Comparison of ENCODE assay signal across 6 cellular contexts in the genomic region with DNA sequence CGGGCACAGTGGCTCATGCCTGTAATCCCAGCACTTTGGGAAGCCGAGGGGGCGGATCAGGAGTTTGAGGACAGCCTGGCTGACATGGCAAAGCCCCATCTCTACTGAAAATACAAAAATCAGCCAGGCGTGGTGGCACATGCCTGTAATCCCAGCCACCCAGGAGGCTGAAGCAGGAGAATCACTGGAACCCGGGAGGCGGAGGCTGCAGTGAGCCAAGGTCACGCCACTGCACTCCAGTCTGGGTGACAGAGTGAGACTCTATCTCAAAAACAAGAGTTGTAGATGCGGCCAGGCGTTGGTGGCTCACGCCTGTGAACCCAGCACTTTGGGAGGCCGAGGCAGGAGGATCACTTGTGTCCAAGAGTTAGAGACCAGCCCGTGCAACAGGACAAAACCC. TPM values are rescaled to one million over a fixed set of nuclear protein-coding genes. Genes with fewer than 3 reads are reported as not detected.
DNase-seq lines count a peak whose midpoint lies in the region; ATAC-seq, FAIRE-seq and TF ChIP-seq lines count a peak whose summit lies in the region.
"Not testable (repeated sequence)": the region's sequence is repeated elsewhere in the genome, so short reads cannot be mapped to it uniquely, and the experiment has no call there.

No MANE protein-coding gene starts in this region.

- H4K20me1 ChIP-seq in K562 (replicated peaks; ENCODE audit: control insufficient read depth, insufficient read depth, low read length), result not testable (repeated sequence)

- intact Hi-C loops in CD8-positive, alpha-beta T cell (cut with DNase I, micrococcal nuclease), result not testable (repeated sequence)
- intact Hi-C loops in K562 (cut with micrococcal nuclease), result loop anchor here (5.0 kb wide), 1 partner anchor 73 kb away; no protein-coding TSS in a partner anchor

- H3K9ac ChIP-seq in K562 (ENCODE audit: insufficient read depth in 1 of 2, low read depth in 2 of 2, low read length in 2 of 2), result not testable (repeated sequence)

- peak overlapping the region; percentile 64 for H3K4me3 Mint-ChIP-seq in CD8-positive, alpha-beta T cell
- H3K4me3 Mint-ChIP-seq in activated CD8-positive, alpha-beta memory T cell treated with anti-CD3 and anti-CD28 coated beads, Interleukin-2, amount 10 ng/mL, durations not matched to agents 7 days and 5 days, result peak overlapping the region; percentile 55
- peak overlapping the region; percentile 24 for H3K4me3 Mint-ChIP-seq in memory B cell
- H3K4me3 Mint-ChIP-seq in stimulated activated effector memory CD8-positive, alpha-beta T cell treated with anti-CD3 and anti-CD28 coated beads, Interleukin-12 subunit alpha, Interleukin-12 subunit beta, amount 100 ng/mL, for 72 hours, result peak overlapping the region; percentile 97

- not testable (repeated sequence) for ATAC-seq in CD8-positive, alpha-beta T cell; activated CD8-positive, alpha-beta memory T cell treated with anti-CD3 and anti-CD28 coated beads, Interleukin-2, amount 10 ng/mL, durations not matched to agents 7 days and 5 days; K562; memory B cell (ENCODE audit: low read depth); stimulated activated effector memory CD8-positive, alpha-beta T cell treated with anti-CD3 and anti-CD28 coated beads, Interleukin-12 subunit alpha, Interleukin-12 subunit beta, amount 100 ng/mL, for 72 hours

- not testable (repeated sequence) for H3K27ac ChIP-seq in CD8-positive, alpha-beta T cell (ENCODE audit: low read depth, low read length); K562 (ENCODE audit: extremely low read depth, low read depth, low read length)
- peak overlapping the region; percentile 97 for H3K27ac ChIP-seq in RWPE1

- in situ Hi-C loops in K562 (cut with MboI), result not testable (repeated sequence)

- POLR2A ChIA-PET in CD8-positive, alpha-beta T cell (lab: Charles Lee), result interaction anchor here (2.1 to 4.0 kb wide), 3 partner anchors 11 to 36 kb away, joined by 6 to 110 read pairs (median 72); partner anchors contain the start of genes CCDC142, INO80B, PCGF1 and TTC31
- POLR2A ChIA-PET in RWPE1 (lab: Yijun Ruan, JAX; ENCODE audit: low non-redundant PET) (interaction anchor here (0.9 kb wide), 1 partner anchor 12 kb away, joined by 3 read pairs; the partner anchor contains the start of gene WBP1), K562 (lab: Yijun Ruan, JAX) (interaction anchor here (0.6 to 4.0 kb wide), 5 partner anchors 9 to 46 kb away, joined by 3 to 28 read pairs (median 3); partner anchors contain the start of genes CCDC142 and TTC31)

- 94% methylated on average over 9 of the region's 12 CpGs for WGBS in K562 (ENCODE audit: insufficient coverage, low coverage, missing lambda C conversion rate)

- not testable (repeated sequence) for H3K9me3 Mint-ChIP-seq in CD8-positive, alpha-beta T cell; activated CD8-positive, alpha-beta memory T cell treated with anti-CD3 and anti-CD28 coated beads, Interleukin-2, amount 10 ng/mL, durations not matched to agents 7 days and 5 days (ENCODE audit: low read depth); memory B cell; stimulated activated effector memory CD8-positive, alpha-beta T cell treated with anti-CD3 and anti-CD28 coated beads, Interleukin-12 subunit alpha, Interleukin-12 subunit beta, amount 100 ng/mL, for 72 hours

- H3K27me3 ChIP-seq in CD8-positive, alpha-beta T cell (ENCODE audit: insufficient read depth, low read length); K562 (ENCODE audit: control insufficient read depth in 2 of 2, insufficient read depth in 2 of 2, low read length in 2 of 2): not testable (repeated sequence)

- H3K4me1 Mint-ChIP-seq in CD8-positive, alpha-beta T cell (ENCODE audit: low read depth), result peaks cover 27% of the 10 kb centered on the region
- H3K4me1 Mint-ChIP-seq in activated CD8-positive, alpha-beta memory T cell treated with anti-CD3 and anti-CD28 coated beads, Interleukin-2, amount 10 ng/mL, durations not matched to agents 7 days and 5 days, result peaks cover 34% of the 10 kb centered on the region
- peaks cover 13% of the 10 kb centered on the region for H3K4me1 Mint-ChIP-seq in memory B cell
- peaks cover 27% of the 10 kb centered on the region for H3K4me1 Mint-ChIP-seq in stimulated activated effector memory CD8-positive, alpha-beta T cell treated with anti-CD3 and anti-CD28 coated beads, Interleukin-12 subunit alpha, Interleukin-12 subunit beta, amount 100 ng/mL, for 72 hours

- BruUV-seq in K562 (replicated peaks; lab: Mats Ljungman, UMichigan), result not testable (repeated sequence)

- peaks cover 29% of the 10 kb centered on the region for H3K36me3 Mint-ChIP-seq in CD8-positive, alpha-beta T cell
- H3K36me3 Mint-ChIP-seq in activated CD8-positive, alpha-beta memory T cell treated with anti-CD3 and anti-CD28 coated beads, Interleukin-2, amount 10 ng/mL, durations not matched to agents 7 days and 5 days, result peaks cover 28% of the 10 kb centered on the region
- H3K36me3 Mint-ChIP-seq in memory B cell, result not testable (repeated sequence)
- H3K36me3 Mint-ChIP-seq in stimulated activated effector memory CD8-positive, alpha-beta T cell treated with anti-CD3 and anti-CD28 coated beads, Interleukin-12 subunit alpha, Interleukin-12 subunit beta, amount 100 ng/mL, for 72 hours, result peaks cover 56% of the 10 kb centered on the region

- TF ChIP-seq EP300 in K562 (IDR thresholded peaks at IDR 0.05; ENCODE audit: low read length), result not testable (repeated sequence)

- not testable (repeated sequence) for DNase-seq in CD8-positive, alpha-beta T cell; RWPE1 (ENCODE audit: low spot score); activated CD8-positive, alpha-beta memory T cell treated with anti-CD3 and anti-CD28 coated beads, Interleukin-2, amount 10 ng/mL, durations not matched to agents 7 days and 5 days; K562 (ENCODE audit: extremely low read depth in 1 of 4, low spot score in 3 of 4); memory B cell (ENCODE audit: low spot score in 2 of 2); stimulated activated effector memory CD8-positive, alpha-beta T cell treated with anti-CD3 and anti-CD28 coated beads, Interleukin-12 subunit alpha, Interleukin-12 subunit beta, amount 100 ng/mL, for 72 hours (ENCODE audit: low spot score in 2 of 2)

- H3K4me3 ChIP-seq in CD8-positive, alpha-beta T cell (ENCODE audit: low read depth, low read length); K562: not testable (repeated sequence)

- not testable (repeated sequence) for FAIRE-seq in K562 (lab: Jason Lieb, UNC)

- peaks cover 26% of the 10 kb centered on the region for H3K4me1 ChIP-seq in CD8-positive, alpha-beta T cell (ENCODE audit: insufficient read depth, low read length)
- H3K4me1 ChIP-seq in K562 (replicated peaks in 1 of 2; ENCODE audit: control insufficient read depth in 2 of 2, insufficient read depth in 2 of 2, low read length in 2 of 2), result peaks cover 14 to 20% of the 10 kb centered on the region in 2 experiments; a peak in 3 of 5 replicates

- H3K27ac Mint-ChIP-seq in CD8-positive, alpha-beta T cell, result peak overlapping the region; percentile 77
- peak overlapping the region; percentile 74 for H3K27ac Mint-ChIP-seq in activated CD8-positive, alpha-beta memory T cell treated with anti-CD3 and anti-CD28 coated beads, Interleukin-2, amount 10 ng/mL, durations not matched to agents 7 days and 5 days
- H3K27ac Mint-ChIP-seq in memory B cell, result peak overlapping the region; percentile 1
- peak overlapping the region; percentile 83 for H3K27ac Mint-ChIP-seq in stimulated activated effector memory CD8-positive, alpha-beta T cell treated with anti-CD3 and anti-CD28 coated beads, Interleukin-12 subunit alpha, Interleukin-12 subunit beta, amount 100 ng/mL, for 72 hours

- H3K9me1 ChIP-seq in K562 (ENCODE audit: control insufficient read depth, insufficient read depth, low read length), result not testable (repeated sequence)

- peaks cover 13% of the 10 kb centered on the region for H3K36me3 ChIP-seq in CD8-positive, alpha-beta T cell (ENCODE audit: insufficient read depth, low read length)
- peaks cover 16% of the 10 kb centered on the region; the same call in 2 of the 3 replicates for H3K36me3 ChIP-seq in K562 (ENCODE audit: control insufficient read depth, insufficient read depth, low read length)

- H3K79me2 ChIP-seq in K562 (ENCODE audit: control insufficient read depth, insufficient read depth, low read length), result peaks cover 13% of the 10 kb centered on the region; the same call in 2 of the 3 replicates

- CTCF ChIA-PET in CD8-positive, alpha-beta T cell (lab: Charles Lee); K562 (lab: Yijun Ruan, JAX; ENCODE audit: low intra/inter-chr PET ratio): not testable (repeated sequence)
- CTCF ChIA-PET in RWPE1 (lab: Yijun Ruan, JAX), result interaction anchor here (0.5 to 0.7 kb wide), 3 partner anchors 8 to 29 kb away, joined by 3 to 5 read pairs (median 3); no protein-coding TSS in a partner anchor
- CTCF ChIA-PET in activated CD8-positive, alpha-beta memory T cell treated with anti-CD3 and anti-CD28 coated beads, Interleukin-2, amount 10 ng/mL, durations not matched to agents 7 days and 5 days (lab: Charles Lee), result interaction anchor here (0.8 to 5.5 kb wide), 3 partner anchors 12 to 15 kb away, joined by 3 to 58 read pairs (median 10); partner anchors contain the start of genes CCDC142, INO80B, TTC31 and WBP1

- not testable (repeated sequence) for TF ChIP-seq RAD21 in K562 (CRISPR knock-in tag; conservative IDR thresholded peaks at IDR 0.05 in 1 of 2, IDR thresholded peaks at IDR 0.05 in 1 of 2)

- not testable (repeated sequence) for H3K27me3 Mint-ChIP-seq in CD8-positive, alpha-beta T cell (ENCODE audit: low read depth); activated CD8-positive, alpha-beta memory T cell treated with anti-CD3 and anti-CD28 coated beads, Interleukin-2, amount 10 ng/mL, durations not matched to agents 7 days and 5 days; memory B cell

- TF ChIP-seq POLR2A in K562 (conservative IDR thresholded peaks at IDR 0.05), result 0 out of 2 replicates have a peak, but pooled peaks have one; percentile 27

- TF ChIP-seq CTCF in CD8-positive, alpha-beta T cell (IDR thresholded peaks at IDR 0.05); RWPE1 (conservative IDR thresholded peaks at IDR 0.05; ENCODE audit: low read depth); K562 (IDR thresholded peaks at IDR 0.05 in 2 of 3, conservative IDR thresholded peaks at IDR 0.05 in 1 of 3; ENCODE audit: insufficient read depth in 2 of 3, low read depth in 1 of 3, low read length in 3 of 3): not testable (repeated sequence)

- H3K9me3 ChIP-seq in CD8-positive, alpha-beta T cell (ENCODE audit: low read length); K562 (replicated peaks; ENCODE audit: control insufficient read depth, insufficient read depth, low read depth, low read length): not testable (repeated sequence)

- not testable (repeated sequence) for H3K4me2 ChIP-seq in K562 (ENCODE audit: insufficient read depth, low read length)

- not testable (repeated sequence) for H2AFZ ChIP-seq in K562 (ENCODE audit: low read depth, low read length)

RNA-seq across cellular contexts. Expression of gene MRPL53, which starts 1.7 kb away (rescaled TPM):
- 10 to 100 TPM; 48.6 to 59.0 TPM for total RNA-seq in CD8-positive, alpha-beta T cell
- total RNA-seq in activated CD8-positive, alpha-beta memory T cell treated with anti-CD3 and anti-CD28 coated beads, Interleukin-2, amount 10 ng/mL, durations not matched to agents 7 days and 5 days, result 100 to 1,000 TPM in 1 of 2 experiments, 10 to 100 TPM in 1; 93.9 to 111 TPM
- total RNA-seq in K562 (2011; cell fraction: chromatin; rRNA removed; ENCODE audit: low replicate concordance), result 18.9 and 39.7 TPM in 2 replicates
- total RNA-seq in K562 (2011; cell fraction: nucleolus; rRNA removed), result 42.7 and 46.7 TPM in 2 replicates
- 23.2 and 28.7 TPM in 2 replicates for total RNA-seq in K562 (2011; cell fraction: nucleoplasm; rRNA removed)
- total RNA-seq in K562 (2014; rRNA removed) (60.8 and 68.2 TPM in 2 replicates), K562 (2014; rRNA removed; fragmentation: Illumina TruSeq; extraction: Trizol) (14.5 and 18.2 TPM in 2 replicates), K562 (2015; rRNA removed; fragmentation: Illumina TruSeq; extraction: Trizol) (45.7 and 46.4 TPM in 2 replicates), K562 (2021) (80.8 and 87.9 TPM in 2 replicates)
- polyA plus RNA-seq in K562 (2011; rRNA removed) (15.1 and 20.0 TPM in 2 replicates), K562 (2014; fragmentation: Illumina TruSeq; extraction: Trizol) (11.5 and 37.5 TPM in 2 replicates), K562 (2014; fragmentation: Nextera tagmentation; extraction: Ambion mirVana) (10 to 100 TPM; 24.3 to 41.1 TPM), K562 (2014; rRNA removed) (53.9 and 84.3 TPM in 2 replicates)
- 23.7 and 82.7 TPM in 2 replicates for polyA plus RNA-seq in K562 (2011; cell fraction: cytosol; rRNA removed)
- 16.1 and 33.6 TPM in 2 replicates for polyA plus RNA-seq in K562 (2011; cell fraction: nucleus; rRNA removed)
- polyA plus RNA-seq in K562 (2012), result 72.4 and 72.9 TPM in 2 replicates
- polyA minus RNA-seq in K562 (2011; rRNA and poly(A)+ RNA removed), result 4.9 and 8.8 TPM in 2 replicates
- polyA minus RNA-seq in K562 (2011; cell fraction: cytosol; rRNA and poly(A)+ RNA removed), result 18.4 and 20.1 TPM in 2 replicates
- polyA minus RNA-seq in K562 (2011; cell fraction: nucleus; rRNA and poly(A)+ RNA removed), result 10.9 and 12.3 TPM in 2 replicates

RNA-seq across cellular contexts. Expression of gene MOGS, which starts 5.6 kb away (rescaled TPM):
- 10 to 100 TPM; 43.7 to 46.7 TPM for total RNA-seq in CD8-positive, alpha-beta T cell
- total RNA-seq in activated CD8-positive, alpha-beta memory T cell treated with anti-CD3 and anti-CD28 coated beads, Interleukin-2, amount 10 ng/mL, durations not matched to agents 7 days and 5 days, result 10 to 100 TPM; 60.4 to 78.2 TPM
- total RNA-seq in K562 (2011; cell fraction: chromatin; rRNA removed; ENCODE audit: low replicate concordance), result 113 and 233 TPM in 2 replicates
- total RNA-seq in K562 (2011; cell fraction: nucleolus; rRNA removed), result 186 and 214 TPM in 2 replicates
- total RNA-seq in K562 (2011; cell fraction: nucleoplasm; rRNA removed), result 140 and 145 TPM in 2 replicates
- total RNA-seq in K562 (2014; rRNA removed) (44.5 and 51.0 TPM in 2 replicates), K562 (2014; rRNA removed; fragmentation: Illumina TruSeq; extraction: Trizol) (22.2 and 29.4 TPM in 2 replicates), K562 (2015; rRNA removed; fragmentation: Illumina TruSeq; extraction: Trizol) (35.3 TPM in 2 replicates), K562 (2021) (61.2 and 62.3 TPM in 2 replicates)
- polyA plus RNA-seq in K562 (2011; rRNA removed) (34.2 and 46.0 TPM in 2 replicates), K562 (2014; fragmentation: Illumina TruSeq; extraction: Trizol) (47.1 and 49.4 TPM in 2 replicates), K562 (2014; fragmentation: Nextera tagmentation; extraction: Ambion mirVana) (1 to 10 TPM; 1.6 to 3.5 TPM), K562 (2014; rRNA removed) (49.3 and 52.5 TPM in 2 replicates)
- polyA plus RNA-seq in K562 (2011; cell fraction: cytosol; rRNA removed), result 30.1 and 59.5 TPM in 2 replicates
- 204 and 279 TPM in 2 replicates for polyA plus RNA-seq in K562 (2011; cell fraction: nucleus; rRNA removed)
- 55.5 and 58.2 TPM in 2 replicates for polyA plus RNA-seq in K562 (2012)
- polyA minus RNA-seq in K562 (2011; rRNA and poly(A)+ RNA removed), result 25.0 and 27.6 TPM in 2 replicates
- polyA minus RNA-seq in K562 (2011; cell fraction: cytosol; rRNA and poly(A)+ RNA removed), result 31.5 and 32.4 TPM in 2 replicates
- 21.4 and 22.1 TPM in 2 replicates for polyA minus RNA-seq in K562 (2011; cell fraction: nucleus; rRNA and poly(A)+ RNA removed)

RNA-seq across cellular contexts. Expression of gene CCDC142, which starts 12.1 kb away (rescaled TPM):
- 10 to 100 TPM; 12.6 to 13.6 TPM for total RNA-seq in CD8-positive, alpha-beta T cell
- total RNA-seq in activated CD8-positive, alpha-beta memory T cell treated with anti-CD3 and anti-CD28 coated beads, Interleukin-2, amount 10 ng/mL, durations not matched to agents 7 days and 5 days, result 10 to 100 TPM; 26.5 to 29.5 TPM
- total RNA-seq in K562 (2011; cell fraction: chromatin; rRNA removed; ENCODE audit: low replicate concordance), result 68.2 and 153 TPM in 2 replicates
- 104 and 108 TPM in 2 replicates for total RNA-seq in K562 (2011; cell fraction: nucleolus; rRNA removed)
- 54.5 and 66.8 TPM in 2 replicates for total RNA-seq in K562 (2011; cell fraction: nucleoplasm; rRNA removed)
- 11.1 and 12.9 TPM in 2 replicates for total RNA-seq in K562 (2014; rRNA removed)
- total RNA-seq in K562 (2014; rRNA removed; fragmentation: Illumina TruSeq; extraction: Trizol), result 5.9 and 7.2 TPM in 2 replicates
- 9.8 and 11.7 TPM in 2 replicates for total RNA-seq in K562 (2015; rRNA removed; fragmentation: Illumina TruSeq; extraction: Trizol)
- 9.3 and 11.1 TPM in 2 replicates for total RNA-seq in K562 (2021)
- 3.4 and 3.7 TPM in 2 replicates for polyA plus RNA-seq in K562 (2011; rRNA removed)
- 2.5 and 6.4 TPM in 2 replicates for polyA plus RNA-seq in K562 (2011; cell fraction: cytosol; rRNA removed)
- polyA plus RNA-seq in K562 (2011; cell fraction: nucleus; rRNA removed), result 11.2 and 25.3 TPM in 2 replicates
- polyA plus RNA-seq in K562 (2012), result 5.2 and 9.2 TPM in 2 replicates
- polyA plus RNA-seq in K562 (2014; fragmentation: Illumina TruSeq; extraction: Trizol), result 6.5 and 8.3 TPM in 2 replicates
- polyA plus RNA-seq in K562 (2014; fragmentation: Nextera tagmentation; extraction: Ambion mirVana), result under 1 TPM; 0.55 to 0.58 TPM
- polyA plus RNA-seq in K562 (2014; rRNA removed), result 7.8 and 12.7 TPM in 2 replicates
- 8.7 and 15.4 TPM in 2 replicates for polyA minus RNA-seq in K562 (2011; rRNA and poly(A)+ RNA removed)
- 3.1 and 4.0 TPM in 2 replicates for polyA minus RNA-seq in K562 (2011; cell fraction: cytosol; rRNA and poly(A)+ RNA removed)
- 24.3 and 36.8 TPM in 2 replicates for polyA minus RNA-seq in K562 (2011; cell fraction: nucleus; rRNA and poly(A)+ RNA removed)

RNA-seq across cellular contexts. Expression of gene TTC31, which starts 12.1 kb away (rescaled TPM):
- 10 to 100 TPM; 25.9 to 30.8 TPM for total RNA-seq in CD8-positive, alpha-beta T cell
- total RNA-seq in activated CD8-positive, alpha-beta memory T cell treated with anti-CD3 and anti-CD28 coated beads, Interleukin-2, amount 10 ng/mL, durations not matched to agents 7 days and 5 days, result 10 to 100 TPM; 39.4 to 48.8 TPM
- total RNA-seq in K562 (2011; cell fraction: chromatin; rRNA removed; ENCODE audit: low replicate concordance), result 53.4 and 102 TPM in 2 replicates
- total RNA-seq in K562 (2011; cell fraction: nucleolus; rRNA removed), result 58.8 and 59.9 TPM in 2 replicates
- 58.1 and 70.2 TPM in 2 replicates for total RNA-seq in K562 (2011; cell fraction: nucleoplasm; rRNA removed)
- total RNA-seq in K562 (2014; rRNA removed) (13.1 and 18.7 TPM in 2 replicates), K562 (2014; rRNA removed; fragmentation: Illumina TruSeq; extraction: Trizol) (8.6 and 11.6 TPM in 2 replicates), K562 (2015; rRNA removed; fragmentation: Illumina TruSeq; extraction: Trizol) (15.6 and 15.9 TPM in 2 replicates), K562 (2021) (23.9 and 26.5 TPM in 2 replicates)
- polyA plus RNA-seq in K562 (2011; rRNA removed) (18.4 and 19.0 TPM in 2 replicates), K562 (2014; fragmentation: Illumina TruSeq; extraction: Trizol) (22.9 and 27.3 TPM in 2 replicates), K562 (2014; fragmentation: Nextera tagmentation; extraction: Ambion mirVana) (1 to 10 TPM; 4.7 to 5.0 TPM), K562 (2014; rRNA removed) (30.5 and 30.9 TPM in 2 replicates)
- 13.2 and 23.0 TPM in 2 replicates for polyA plus RNA-seq in K562 (2011; cell fraction: cytosol; rRNA removed)
- polyA plus RNA-seq in K562 (2011; cell fraction: nucleus; rRNA removed), result 111 and 155 TPM in 2 replicates
- polyA plus RNA-seq in K562 (2012), result 19.9 and 29.5 TPM in 2 replicates
- 7.8 and 11.2 TPM in 2 replicates for polyA minus RNA-seq in K562 (2011; rRNA and poly(A)+ RNA removed)
- 7.1 and 9.6 TPM in 2 replicates for polyA minus RNA-seq in K562 (2011; cell fraction: cytosol; rRNA and poly(A)+ RNA removed)
- polyA minus RNA-seq in K562 (2011; cell fraction: nucleus; rRNA and poly(A)+ RNA removed), result 26.1 and 29.9 TPM in 2 replicates

RNA-seq across cellular contexts. Expression of gene WBP1, which starts 12.5 kb away (rescaled TPM):
- 10 to 100 TPM; 68.5 to 70.6 TPM for total RNA-seq in CD8-positive, alpha-beta T cell
- total RNA-seq in activated CD8-positive, alpha-beta memory T cell treated with anti-CD3 and anti-CD28 coated beads, Interleukin-2, amount 10 ng/mL, durations not matched to agents 7 days and 5 days, result 10 to 100 TPM; 40.5 to 46.8 TPM
- 26.2 and 59.3 TPM in 2 replicates for total RNA-seq in K562 (2011; cell fraction: chromatin; rRNA removed; ENCODE audit: low replicate concordance)
- 35.9 and 44.2 TPM in 2 replicates for total RNA-seq in K562 (2011; cell fraction: nucleolus; rRNA removed)
- 43.1 and 47.5 TPM in 2 replicates for total RNA-seq in K562 (2011; cell fraction: nucleoplasm; rRNA removed)
- 12.9 and 14.2 TPM in 2 replicates for total RNA-seq in K562 (2014; rRNA removed)
- 6.8 and 9.0 TPM in 2 replicates for total RNA-seq in K562 (2014; rRNA removed; fragmentation: Illumina TruSeq; extraction: Trizol)
- total RNA-seq in K562 (2015; rRNA removed; fragmentation: Illumina TruSeq; extraction: Trizol), result 10.3 TPM in 2 replicates
- 21.4 and 21.5 TPM in 2 replicates for total RNA-seq in K562 (2021)
- polyA plus RNA-seq in K562 (2011; rRNA removed), result 19.9 and 21.9 TPM in 2 replicates
- 25.5 and 43.6 TPM in 2 replicates for polyA plus RNA-seq in K562 (2011; cell fraction: cytosol; rRNA removed)
- polyA plus RNA-seq in K562 (2011; cell fraction: nucleus; rRNA removed), result 176 and 310 TPM in 2 replicates
- polyA plus RNA-seq in K562 (2012), result 25.5 and 36.8 TPM in 2 replicates
- polyA plus RNA-seq in K562 (2014; fragmentation: Illumina TruSeq; extraction: Trizol), result 19.8 and 20.5 TPM in 2 replicates
- 1 to 10 TPM; 1.9 to 2.1 TPM for polyA plus RNA-seq in K562 (2014; fragmentation: Nextera tagmentation; extraction: Ambion mirVana)
- 27.7 and 34.5 TPM in 2 replicates for polyA plus RNA-seq in K562 (2014; rRNA removed)
- polyA minus RNA-seq in K562 (2011; rRNA and poly(A)+ RNA removed), result 5.8 and 7.0 TPM in 2 replicates
- 3.4 and 5.9 TPM in 2 replicates for polyA minus RNA-seq in K562 (2011; cell fraction: cytosol; rRNA and poly(A)+ RNA removed)
- polyA minus RNA-seq in K562 (2011; cell fraction: nucleus; rRNA and poly(A)+ RNA removed), result 17.2 and 23.6 TPM in 2 replicates

Comparison
In these comparisons a context has a peak if more than half of its experiments do, and no peak if none do; other contexts are left out.
1. H3K27ac Mint-ChIP-seq: peak in every context shown above with its lines; median percentile 83 in stimulated activated effector memory CD8-positive, alpha-beta T cell treated with anti-CD3 and anti-CD28 coated beads, Interleukin-12 subunit alpha, Interleukin-12 subunit beta, amount 100 ng/mL, for 72 hours; 77 in CD8-positive, alpha-beta T cell; 74 in activated CD8-positive, alpha-beta memory T cell treated with anti-CD3 and anti-CD28 coated beads, Interleukin-2, amount 10 ng/mL, durations not matched to agents 7 days and 5 days; 1 in memory B cell.
2. H3K4me3 Mint-ChIP-seq: peak in every context shown above with its lines; median percentile 97 in stimulated activated effector memory CD8-positive, alpha-beta T cell treated with anti-CD3 and anti-CD28 coated beads, Interleukin-12 subunit alpha, Interleukin-12 subunit beta, amount 100 ng/mL, for 72 hours; 64 in CD8-positive, alpha-beta T cell; 55 in activated CD8-positive, alpha-beta memory T cell treated with anti-CD3 and anti-CD28 coated beads, Interleukin-2, amount 10 ng/mL, durations not matched to agents 7 days and 5 days; 24 in memory B cell.